ENCODE assay signal across 12 cellular contexts in genomic region chr13:23505007-23505406, GRCh38.
DNase-seq lines count a peak whose midpoint lies in the region; ATAC-seq lines count a peak whose summit lies in the region.
"Had no signal": no experiment of that assay in that cellular context is flagged by ENCODE, and none has a peak within 500 bp of the region (broad histone marks: within the 10 kb centered on the region; RNA-seq: fewer than 3 reads in every experiment).

No MANE protein-coding gene starts in this region.

- DNase-seq in AG08396 (ENCODE audit: low spot score) (peak; percentile 14), NCI-H226 (peak; percentile 60), fibroblast of peridontal ligament (ENCODE audit: extremely low read depth) (peak; percentile 57), myocyte (ENCODE audit: low read depth) (peak; percentile 30), HT-29 (ENCODE audit: low spot score) (no peak), SHP77 treated with DMSO at 0.1 percent for 48 hours (lab: John Stamatoyannopoulos, UW) (no peak)
- DNase-seq: activated CD4-positive, alpha-beta T cell treated with anti-CD3 and anti-CD28 coated beads, Interleukin-2, amount 10 ng/mL, durations not matched to agents 24 days and 14 days; activated effector memory CD4-positive, alpha-beta T cell treated with anti-CD3 and anti-CD28 coated beads, Interleukin-2, amount 50 U/mL, for 16 hours; NCI-H1417 treated with DMSO at 0.1 percent for 48 hours; T-cell had no signal

- ATAC-seq in GM19467 (IDR thresholded peaks at IDR 0.05; ENCODE audit: unreplicated experiment) (no peak), HG03025 (IDR thresholded peaks at IDR 0.05; ENCODE audit: low FRiP score, unreplicated experiment) (no peak)
- ATAC-seq: T-cell had no signal

Comparison
In these comparisons a context has a peak if more than half of its experiments do, and no peak if none do; other contexts are left out.
1. DNase-seq: peak in AG08396 (single experiment), NCI-H226 (single experiment), fibroblast of peridontal ligament (single experiment) and myocyte (single experiment); none in HT-29 (single experiment) and SHP77 treated with DMSO at 0.1 percent for 48 hours (single experiment).